1 cellular context compared by ENCODE assay signal in genomic region chr10:125700355-125700911, GRCh38.
TF ChIP-seq lines count a peak whose summit lies in the region.

No MANE protein-coding gene starts in this region.

TF ChIP-seq in IMR-90, 13 proteins besides CTCF, POLR2A, EP300 and RAD21 (continued from another document):
- TF ChIP-seq FOS (IDR thresholded peaks at IDR 0.05; ENCODE audit: low read depth, low read length): no peak
- TF ChIP-seq USF2 (IDR thresholded peaks at IDR 0.05; ENCODE audit: low read depth, low read length): no peak
- TF ChIP-seq MAFK (IDR thresholded peaks at IDR 0.05; ENCODE audit: low read depth, low read length): no peak
- TF ChIP-seq CEBPB (IDR thresholded peaks at IDR 0.05; ENCODE audit: low read depth, low read length): peak; percentile 90
